In genomic region chr1:3910769-3911520, GRCh38 we compare ENCODE assay signal across 8 cellular contexts. TPM values are rescaled to one million over a fixed set of nuclear protein-coding genes. Genes with fewer than 3 reads are reported as not detected.
DNase-seq lines count a peak whose midpoint lies in the region; ATAC-seq and TF ChIP-seq lines count a peak whose summit lies in the region.

No MANE protein-coding gene starts in this region.

- no peaks in the 10 kb centered on the region for H3K36me3 Mint-ChIP-seq in activated naive CD4-positive, alpha-beta T cell treated with anti-CD3 and anti-CD28 coated beads, Interleukin-2, amount 10 ng/mL, durations not matched to agents 7 days and 5 days

- intact Hi-C loops in cardiac septum (cut with DNase I), result loop anchor here (5.0 kb wide), 1 partner anchor 1836 kb away; no protein-coding TSS in a partner anchor

- peak; percentile 27 for DNase-seq in GM12864 (ENCODE audit: low read depth)
- DNase-seq in KBM-7, result peak; percentile 67
- DNase-seq in SHP77 treated with DMSO at 0.1 percent for 48 hours (lab: John Stamatoyannopoulos, UW), result peak; percentile 78
- peak; percentile 86 for DNase-seq in activated naive CD4-positive, alpha-beta T cell treated with anti-CD3 and anti-CD28 coated beads, Interleukin-2, amount 10 ng/mL, durations not matched to agents 7 days and 5 days
- peak; percentile 80 for DNase-seq in cardiac septum (ENCODE audit: low spot score)
- DNase-seq in putamen (ENCODE audit: low spot score), result peak; percentile 35

- H3K27me3 Mint-ChIP-seq in activated naive CD4-positive, alpha-beta T cell treated with anti-CD3 and anti-CD28 coated beads, Interleukin-2, amount 10 ng/mL, durations not matched to agents 7 days and 5 days, result peaks cover 36% of the 10 kb centered on the region

- CTCF ChIA-PET in activated naive CD4-positive, alpha-beta T cell treated with anti-CD3 and anti-CD28 coated beads, Interleukin-2, amount 10 ng/mL, durations not matched to agents 7 days and 5 days (lab: Charles Lee), result interaction anchor here (0.8 kb wide), 1 partner anchor 10 kb away, joined by 3 read pairs; no protein-coding TSS in a partner anchor

- H3K4me3 Mint-ChIP-seq in activated naive CD4-positive, alpha-beta T cell treated with anti-CD3 and anti-CD28 coated beads, Interleukin-2, amount 10 ng/mL, durations not matched to agents 7 days and 5 days, result no peak overlapping the region

- no peak overlapping the region for H3K4me3 ChIP-seq in GM12864 (ENCODE audit: low read depth, low read length)

- no peak for ATAC-seq in GM21515 (IDR thresholded peaks at IDR 0.05; ENCODE audit: unreplicated experiment)
- no peak for ATAC-seq in GM18520 (IDR thresholded peaks at IDR 0.05; ENCODE audit: unreplicated experiment)

- H3K9me3 Mint-ChIP-seq in activated naive CD4-positive, alpha-beta T cell treated with anti-CD3 and anti-CD28 coated beads, Interleukin-2, amount 10 ng/mL, durations not matched to agents 7 days and 5 days, result no peaks in the 10 kb centered on the region

- in situ Hi-C loops in KBM-7 (cut with MboI; ENCODE audit: low pct_unique_long_range_greater_than_20kb, low sequenced_read_pairs), result no loop called here

- H3K27ac Mint-ChIP-seq in activated naive CD4-positive, alpha-beta T cell treated with anti-CD3 and anti-CD28 coated beads, Interleukin-2, amount 10 ng/mL, durations not matched to agents 7 days and 5 days, result no peak overlapping the region

- H3K4me1 Mint-ChIP-seq in activated naive CD4-positive, alpha-beta T cell treated with anti-CD3 and anti-CD28 coated beads, Interleukin-2, amount 10 ng/mL, durations not matched to agents 7 days and 5 days, result peaks cover 14% of the 10 kb centered on the region

- TF ChIP-seq CTCF in GM12864 (IDR thresholded peaks at IDR 0.05; ENCODE audit: low read depth, low read length, missing control alignments), result peak; percentile 88

RNA-seq across cellular contexts. Expression of gene C1orf174, which starts 10.9 kb away (rescaled TPM):
- 11.5 TPM for total RNA-seq in cardiac septum

RNA-seq across cellular contexts. Expression of gene DFFB, which starts 53.7 kb away (rescaled TPM):
- total RNA-seq in cardiac septum, result 2.9 TPM

RNA-seq across cellular contexts. Expression of gene CEP104, which starts 53.9 kb away (rescaled TPM):
- 32.0 TPM for total RNA-seq in cardiac septum

Comparison
In these comparisons a context has a peak if more than half of its experiments do, and no peak if none do; other contexts are left out.
1. DNase-seq: peak in every context shown above with its lines; median percentile 86 in activated naive CD4-positive, alpha-beta T cell treated with anti-CD3 and anti-CD28 coated beads, Interleukin-2, amount 10 ng/mL, durations not matched to agents 7 days and 5 days; 80 in cardiac septum; 78 in SHP77 treated with DMSO at 0.1 percent for 48 hours; 67 in KBM-7; 35 in putamen; 27 in GM12864.